21 cellular contexts compared by ENCODE assay signal in genomic region chr14:91884664-91885063, GRCh38. TPM values are rescaled to one million over a fixed set of nuclear protein-coding genes. Genes with fewer than 3 reads are reported as not detected.
DNase-seq lines count a peak whose midpoint lies in the region; ATAC-seq, FAIRE-seq and TF ChIP-seq lines count a peak whose summit lies in the region.
"Had no signal": no experiment of that assay in that cellular context is flagged by ENCODE, and none has a peak within 500 bp of the region (broad histone marks: within the 10 kb centered on the region; RNA-seq: fewer than 3 reads in every experiment).

No MANE protein-coding gene starts in this region.

- no peak overlapping the region for H3K4me2 ChIP-seq in H9 (ENCODE audit: insufficient read depth, insufficient read length, low read length)
- no peak overlapping the region for H3K4me2 ChIP-seq in H1 (ENCODE audit: insufficient read depth in 1 of 2, low read depth in 2 of 2, low read length in 2 of 2)

- H3K4me3 Mint-ChIP-seq in H9: no peak overlapping the region
- H3K4me3 Mint-ChIP-seq: activated CD4-positive, alpha-beta memory T cell treated with anti-CD3 and anti-CD28 coated beads for 36 hours; activated naive CD8-positive, alpha-beta T cell treated with anti-CD3 and anti-CD28 coated beads, Interleukin-2, amount 10 ng/mL, durations not matched to agents 7 days and 5 days; activated T-cell treated with anti-CD3 and anti-CD28 coated beads, Interleukin-2, amount 50 U/mL, for 72 hours; stimulated activated naive CD8-positive, alpha-beta T cell treated with anti-CD3 and anti-CD28 coated beads, Interleukin-15, Interleukin-2, amounts not matched to agents 100 ng/mL and 50 ng/mL, for 24 hours had no signal

- H2BK120ac ChIP-seq in H9 (ENCODE audit: low read depth, low read length, poor library complexity, severe bottlenecking) (no peak overlapping the region), H1 (replicated peaks; ENCODE audit: low read depth, low read length) (no peak overlapping the region)

- H2BK15ac ChIP-seq in H9 (ENCODE audit: low read depth, low read length): no peak overlapping the region
- H2BK15ac ChIP-seq in H1 (ENCODE audit: low read length): no peak overlapping the region

- H3K4me1 ChIP-seq in H9 (ENCODE audit: insufficient read depth, low read length) (no peaks in the 10 kb centered on the region), H1 (replicated peaks in 1 of 4; ENCODE audit: control insufficient read depth in 3 of 4, insufficient read depth in 4 of 4, low read length in 3 of 4) (no peaks in the 10 kb centered on the region; a peak in 1 of 7 replicates), left lung (peaks cover under 1 to 6% of the 10 kb centered on the region in 2 donors), spleen (peaks cover 4 to 36% (median 8%) of the 10 kb centered on the region in 6 donors)

- H2BK12ac ChIP-seq in H9 (ENCODE audit: insufficient read length, low read depth, low read length): no peak overlapping the region
- H2BK12ac ChIP-seq in H1 (ENCODE audit: low read depth, low read length): no peak overlapping the region

- H3K27me3 Mint-ChIP-seq in H9 (ENCODE audit: low read depth): no peaks in the 10 kb centered on the region; the same call in 1 of the 2 replicates
- H3K27me3 Mint-ChIP-seq: activated CD4-positive, alpha-beta memory T cell treated with anti-CD3 and anti-CD28 coated beads for 36 hours; activated naive CD8-positive, alpha-beta T cell treated with anti-CD3 and anti-CD28 coated beads, Interleukin-2, amount 10 ng/mL, durations not matched to agents 7 days and 5 days; stimulated activated naive CD8-positive, alpha-beta T cell treated with anti-CD3 and anti-CD28 coated beads, Interleukin-15, Interleukin-2, amounts not matched to agents 100 ng/mL and 50 ng/mL, for 24 hours had no signal

- no peak overlapping the region for H3K27ac ChIP-seq in H9 (ENCODE audit: insufficient read length, low read depth, low read length)
- no peak overlapping the region for H3K27ac ChIP-seq in H1 (ENCODE audit: low read depth, low read length)
- peak overlapping the region in 1 of 2 donors; percentile 29 for H3K27ac ChIP-seq in left lung
- H3K27ac ChIP-seq in spleen: peak overlapping the region in 5 of 8 donors; percentile 4 to 67 (median 59)
- H3K27ac ChIP-seq: foreskin keratinocyte had no signal

- H3K4me1 Mint-ChIP-seq in H9: peaks cover 3 to 4% of the 10 kb centered on the region in 2 experiments; a peak in 3 of 4 replicates

- H2AFZ ChIP-seq in H9 (ENCODE audit: low read length) (no peak overlapping the region), H1 (ENCODE audit: low read length) (peak overlapping the region; percentile 83; the same call in 1 of the 2 replicates)

- H4K91ac ChIP-seq in H9 (ENCODE audit: insufficient read length, low read depth, low read length) (no peak overlapping the region), H1 (replicated peaks; ENCODE audit: insufficient read length, low read length) (no peak overlapping the region)

- H4K8ac ChIP-seq in H9 (replicated peaks; ENCODE audit: insufficient read length, low read depth, low read length) (no peak overlapping the region), H1 (ENCODE audit: extremely low read depth, insufficient read depth, low read length) (no peak overlapping the region)

- H4K5ac ChIP-seq in H9 (ENCODE audit: insufficient read length, low read depth, low read length): no peak overlapping the region
- no peak overlapping the region for H4K5ac ChIP-seq in H1 (ENCODE audit: insufficient read length, low read depth, low read length)

- WGBS in H9 (ENCODE audit: extremely low coverage, insufficient read length, low lambda C conversion rate): no CpG with 5 or more reads among the region's 6 CpGs
- WGBS in H1 (ENCODE audit: extremely low coverage in 1 of 2, insufficient coverage in 1 of 2, insufficient read length in 1 of 2, insufficient replicate concordance in 2 of 2, low coverage in 1 of 2, low lambda C conversion rate in 2 of 2, missing lambda C conversion rate in 1 of 2), 2 experiments: 75% methylated on average over 6 of the region's 6 CpGs; no CpG with 5 or more reads in 1 of the 2 experiments
- WGBS in spleen, 5 donors: 53 to 82% (median 78%) methylated on average over 6 of the region's 6 CpGs

- H2AK5ac ChIP-seq in H9 (ENCODE audit: insufficient read length, low read length) (no peak overlapping the region), H1 (ENCODE audit: low read depth, low read length) (no peak overlapping the region)

- no peak overlapping the region for H3K9ac ChIP-seq in H9 (ENCODE audit: extremely low read depth, insufficient read length, low read length)
- H3K9ac ChIP-seq in H1 (replicated peaks in 1 of 4; ENCODE audit: extremely low read depth in 1 of 4, low read depth in 3 of 4, low read length in 3 of 4): no peak overlapping the region

- H2BK5ac ChIP-seq in H9 (ENCODE audit: insufficient read length, low read length) (no peak overlapping the region), H1 (ENCODE audit: low read depth, low read length) (no peak overlapping the region)

- H3K9me3 ChIP-seq in H9 (ENCODE audit: control insufficient read depth, low read depth, low read length) (no peaks in the 10 kb centered on the region), H1 (ENCODE audit: insufficient read depth in 2 of 2, low read depth in 1 of 2, low read length in 1 of 2) (no peaks in the 10 kb centered on the region), left lung (no peaks in the 10 kb centered on the region), spleen (no peaks in the 10 kb centered on the region)

- no peak overlapping the region for H2BK20ac ChIP-seq in H9 (ENCODE audit: low read depth, low read length, poor library complexity, severe bottlenecking)
- H2BK20ac ChIP-seq in H1 (ENCODE audit: low read length): no peak overlapping the region

- H3T11ph ChIP-seq in H9 (ENCODE audit: low read length): no peak overlapping the region

- no peaks in the 10 kb centered on the region for H3K9me3 Mint-ChIP-seq in H9
- H3K9me3 Mint-ChIP-seq: activated CD4-positive, alpha-beta memory T cell treated with anti-CD3 and anti-CD28 coated beads for 36 hours; activated T-cell treated with anti-CD3 and anti-CD28 coated beads, Interleukin-2, amount 50 U/mL, for 72 hours; stimulated activated naive CD8-positive, alpha-beta T cell treated with anti-CD3 and anti-CD28 coated beads, Interleukin-15, Interleukin-2, amounts not matched to agents 100 ng/mL and 50 ng/mL, for 24 hours had no signal

- no peak for TF ChIP-seq POLR2A in H1 (IDR thresholded peaks at IDR 0.05; ENCODE audit: control extremely low read depth in 1 of 2, low read depth in 2 of 2, low read length in 2 of 2)
- TF ChIP-seq POLR2A in spleen (IDR thresholded peaks at IDR 0.05): no peak

- H3K27ac Mint-ChIP-seq in H9: no peak overlapping the region
- H3K27ac Mint-ChIP-seq: activated CD4-positive, alpha-beta memory T cell treated with anti-CD3 and anti-CD28 coated beads for 36 hours; activated naive CD8-positive, alpha-beta T cell treated with anti-CD3 and anti-CD28 coated beads, Interleukin-2, amount 10 ng/mL, durations not matched to agents 7 days and 5 days; activated T-cell treated with anti-CD3 and anti-CD28 coated beads, Interleukin-2, amount 50 U/mL, for 72 hours; stimulated activated naive CD8-positive, alpha-beta T cell treated with anti-CD3 and anti-CD28 coated beads, Interleukin-15, Interleukin-2, amounts not matched to agents 100 ng/mL and 50 ng/mL, for 24 hours had no signal

- H3K36me3 Mint-ChIP-seq in H9 (ENCODE audit: insufficient read depth in 1 of 3, low read depth in 3 of 3): no peaks in the 10 kb centered on the region
- H3K36me3 Mint-ChIP-seq: activated CD4-positive, alpha-beta memory T cell treated with anti-CD3 and anti-CD28 coated beads for 36 hours had no signal

- TF ChIP-seq EP300 in H1 (IDR thresholded peaks at IDR 0.05; ENCODE audit: borderline replicate concordance in 1 of 2, low read depth in 2 of 2, low read length in 2 of 2): no peak

- H3K79me1 ChIP-seq in H9 (ENCODE audit: insufficient read depth, low read depth, low read length, poor library complexity, severe bottlenecking) (no peaks in the 10 kb centered on the region), H1 (ENCODE audit: low read depth, low read length) (no peaks in the 10 kb centered on the region)

- H3K79me2 ChIP-seq in H9 (ENCODE audit: insufficient read depth, low read length) (no peaks in the 10 kb centered on the region), H1 (ENCODE audit: control insufficient read depth in 1 of 2, insufficient read depth in 2 of 2, low read length in 2 of 2) (no peaks in the 10 kb centered on the region)

- H3K14ac ChIP-seq in H9 (ENCODE audit: insufficient read depth, low read length) (no peak overlapping the region; the same call in 1 of the 2 replicates), H1 (ENCODE audit: insufficient read length) (no peak overlapping the region)

- H4K20me1 ChIP-seq in H9 (ENCODE audit: control insufficient read depth, insufficient read depth, insufficient read length): no peaks in the 10 kb centered on the region
- H4K20me1 ChIP-seq in H1 (replicated peaks in 1 of 2; ENCODE audit: control insufficient read depth in 1 of 2, insufficient read depth in 2 of 2, low read length in 2 of 2): no peaks in the 10 kb centered on the region

- H3K27me3 ChIP-seq in H9 (ENCODE audit: insufficient read depth, low read length) (no peaks in the 10 kb centered on the region), H1 (replicated peaks in 1 of 4; ENCODE audit: control insufficient read depth in 3 of 4, extremely low read depth in 1 of 4, insufficient read depth in 3 of 4, low read length in 3 of 4) (no peaks in the 10 kb centered on the region), left lung (no peaks in the 10 kb centered on the region), spleen (replicated peaks in 1 of 7) (no peaks in the 10 kb centered on the region)
- H3K27me3 ChIP-seq: foreskin keratinocyte had no signal

- POLR2A ChIA-PET in H1 (lab: Charles Lee; ENCODE audit: partially characterized antibody): interaction anchor here (1.0 kb wide), 1 partner anchor 12 kb away, joined by 3 read pairs; no protein-coding TSS in a partner anchor

- peak; percentile 30; the same call in 2 of the 3 replicates for TF ChIP-seq CTCF in H9 (conservative IDR thresholded peaks at IDR 0.05)
- peak; percentile 21 to 40 (median 29); a peak in 3 of 4 replicates for TF ChIP-seq CTCF in H1 (IDR thresholded peaks at IDR 0.05; ENCODE audit: control extremely low read depth in 1 of 3, insufficient read depth in 1 of 3, low read depth in 1 of 3, low read length in 3 of 3)
- TF ChIP-seq CTCF in left lung (IDR thresholded peaks at IDR 0.05): no peak
- no peak for TF ChIP-seq CTCF in spleen (IDR thresholded peaks at IDR 0.05 in 8 of 11, conservative IDR thresholded peaks at IDR 0.05 in 3 of 11)
- no peak for TF ChIP-seq CTCF in GM20000 (IDR thresholded peaks at IDR 0.05; ENCODE audit: extremely low read depth, missing control alignments)

- CTCF ChIA-PET in H1 (lab: Charles Lee; ENCODE audit: partially characterized antibody): interaction anchor here (0.8 to 2.1 kb wide), 9 partner anchors 8 to 235 kb away, joined by 3 to 10 read pairs (median 4); no protein-coding TSS in a partner anchor

- TF ChIP-seq RAD21 in H1 (IDR thresholded peaks at IDR 0.05 in 1 of 2, conservative IDR thresholded peaks at IDR 0.05 in 1 of 2; ENCODE audit: low read depth in 2 of 2, low read length in 2 of 2): peak; percentile 57 to 65

- DNase-seq in H9 (no peak), H1 (ENCODE audit: low read depth in 1 of 2, low spot score in 2 of 2) (no peak), left lung (no peak), spleen (no peak), GM20000 (ENCODE audit: low spot score) (no peak), pons (ENCODE audit: low spot score) (no peak), globus pallidus (ENCODE audit: low spot score) (no peak)
- DNase-seq in stimulated activated CD8-positive, alpha-beta memory T cell treated with anti-CD3 and anti-CD28 coated beads, Interleukin-4, amount 100 ng/mL, for 48 hours: no peak
- DNase-seq: activated CD4-positive, alpha-beta memory T cell treated with anti-CD3 and anti-CD28 coated beads for 36 hours; activated naive CD8-positive, alpha-beta T cell treated with anti-CD3 and anti-CD28 coated beads, Interleukin-2, amount 10 ng/mL, durations not matched to agents 7 days and 5 days; activated T-cell treated with anti-CD3 and anti-CD28 coated beads, Interleukin-2, amount 50 U/mL, for 72 hours; cerebellar nuclear complex; EL; foreskin keratinocyte; IMR-90; mesenchymal stem cell; NCI-H1930; NCI-H510A treated with DMSO at 0.1 percent for 48 hours had no signal

- H3K4me3 ChIP-seq in H1 (ENCODE audit: extremely low read depth in 1 of 4, insufficient read depth in 2 of 4, low read depth in 3 of 4, low read length in 4 of 4) (no peak overlapping the region), left lung (no peak overlapping the region), spleen (no peak overlapping the region)

- H3K23ac ChIP-seq in H9 (ENCODE audit: insufficient read length, low read depth, low read length) (no peak overlapping the region), H1 (ENCODE audit: insufficient read length) (no peak overlapping the region)

- no peak overlapping the region for H3K56ac ChIP-seq in H9 (ENCODE audit: insufficient read length, low read depth, low read length)
- H3K56ac ChIP-seq in H1 (replicated peaks; ENCODE audit: insufficient read length, low read depth, low read length): no peak overlapping the region

- H3K4ac ChIP-seq in H9 (ENCODE audit: low read depth, low read length): no peak overlapping the region
- no peak overlapping the region for H3K4ac ChIP-seq in H1 (replicated peaks; ENCODE audit: insufficient read length, low read depth, low read length)

- no peak for FAIRE-seq in H1 (lab: Jason Lieb, UNC)
- FAIRE-seq: endometrium, RCC 7860 had no signal

- H3K18ac ChIP-seq in H9 (ENCODE audit: insufficient read length, low read depth, low read length) (no peak overlapping the region), H1 (ENCODE audit: extremely low read depth, low read length) (no peak overlapping the region)

- H3K36me3 ChIP-seq in H1 (ENCODE audit: control insufficient read depth in 2 of 4, insufficient read depth in 4 of 4, low read length in 3 of 4): no peaks in the 10 kb centered on the region
- peaks cover 0 to 5% of the 10 kb centered on the region in 2 donors for H3K36me3 ChIP-seq in left lung
- peaks cover 0 to 20% (median 0%) of the 10 kb centered on the region in 6 donors for H3K36me3 ChIP-seq in spleen

- intact Hi-C loops in left lung (cut with DNase I): no loop called here
- intact Hi-C loops in spleen (cut with DNase I; ENCODE audit: low total_unique reads): no loop called here

- no peaks in the 10 kb centered on the region for H3K23me2 ChIP-seq in H9 (ENCODE audit: insufficient read length, low read depth, low read length, poor library complexity, severe bottlenecking)
- no peaks in the 10 kb centered on the region for H3K23me2 ChIP-seq in H1 (ENCODE audit: low read depth, low read length)

- peak; percentile 35 for ATAC-seq in left lung
- ATAC-seq: activated T-cell treated with anti-CD3 and anti-CD28 coated beads, Interleukin-2, amount 50 U/mL, for 72 hours; foreskin keratinocyte had no signal

RNA-seq across cellular contexts. Expression of gene TC2N, which starts 17.3 kb away (rescaled TPM):
- 16.2 and 16.4 TPM in 2 replicates for total RNA-seq in H9 (2021)
- total RNA-seq in H1 (2021; fragmentation: NEBNext Ultra II Directional; extraction: Animal tissue kit (Norgen Biotek cat#: 25700)): 34.2 and 36.2 TPM in 2 replicates
- polyA plus RNA-seq in H1 (2011; rRNA removed): 5.9 and 9.7 TPM in 2 replicates
- 12.7 TPM for polyA plus RNA-seq in H1 (2011; cell fraction: cytosol; rRNA removed)
- polyA plus RNA-seq in H1 (2011; cell fraction: nucleus; rRNA removed): 7.4 TPM
- polyA plus RNA-seq in H1 (2012, experiment 1 of 2): 10.3 to 24.7 TPM (median 12.4 TPM) in 4 replicates
- polyA plus RNA-seq in H1 (2012, experiment 2 of 2): 1.7 TPM
- polyA plus RNA-seq in H1 (2013, experiment 1 of 2): 17.5 TPM
- polyA plus RNA-seq in H1 (2013, experiment 2 of 2): 17.9 TPM
- polyA minus RNA-seq in H1 (2011; rRNA and poly(A)+ RNA removed): 25.4 and 40.7 TPM in 2 replicates
- polyA minus RNA-seq in H1 (2011; cell fraction: cytosol; rRNA and poly(A)+ RNA removed): 12.0 TPM
- polyA minus RNA-seq in H1 (2011; cell fraction: nucleus; rRNA and poly(A)+ RNA removed): 33.7 TPM
- 10 to 100 TPM; 43.6 to 58.1 TPM for total RNA-seq in left lung
- 10 to 100 TPM; 33.6 to 50.7 (median 41.6) TPM for total RNA-seq in spleen
- polyA plus RNA-seq in spleen: 1 to 10 TPM; 5.3 to 7.0 (median 5.6) TPM

Comparison
In these comparisons a context has a peak if more than half of its experiments do, and no peak if none do; other contexts are left out.
1. H3K27ac ChIP-seq: peak in spleen (5 of 8); none in H9 (single experiment) and H1 (single experiment).
2. CTCF ChIP-seq: peak in H9 (single experiment) and H1 (3 of 3); none in left lung (0 of 2), spleen (0 of 11) and GM20000 (single experiment).